In genomic region chr6:144402750-144403149, GRCh38 we compare ENCODE assay signal across 24 cellular contexts.
A peak's percentile ranks its signal among the peaks of the same experiment; 100 is the strongest.
DNase-seq lines count a peak whose midpoint lies in the region; ATAC-seq, FAIRE-seq and TF ChIP-seq lines count a peak whose summit lies in the region.
"Had no signal": no experiment of that assay in that cellular context is flagged by ENCODE, and none has a peak within 500 bp of the region (broad histone marks: within the 10 kb centered on the region; RNA-seq: fewer than 3 reads in every experiment).

No MANE protein-coding gene starts in this region.

- no peak overlapping the region for H3K4me2 ChIP-seq in SK-N-SH
- H3K4me2 ChIP-seq in K562 (ENCODE audit: insufficient read depth, low read length): no peak overlapping the region
- H3K4me2 ChIP-seq: A549; BLaER1 treated with 17β-estradiol and CSF1 and Interleukin-3, amounts not matched to agents 10 nM and 100 nM had no signal

- H3K9me2 ChIP-seq in SK-N-SH: no peaks in the 10 kb centered on the region

- H3K4me3 ChIP-seq in SK-N-SH (ENCODE audit: low read depth in 2 of 2, low read length in 1 of 2) (no peak overlapping the region), HEK293 (ENCODE audit: low read depth, low read length) (no peak overlapping the region), K562 (no peak overlapping the region)
- H3K4me3 ChIP-seq in CD8-positive, alpha-beta T cell (ENCODE audit: low read depth, low read length): no peak overlapping the region
- H3K4me3 ChIP-seq: A549; BLaER1 treated with 17β-estradiol and CSF1 and Interleukin-3, amounts not matched to agents 10 nM and 100 nM; GM23248 had no signal

- no TSS peak for BruUV-seq in K562 (replicated peaks; lab: Mats Ljungman, UMichigan)

- TF ChIP-seq POLR2A in K562 (conservative IDR thresholded peaks at IDR 0.05): no peak

- H3F3A ChIP-seq in SK-N-SH (replicated peaks; ENCODE audit: insufficient read depth): peaks cover 3% of the 10 kb centered on the region

- no peaks in the 10 kb centered on the region for H3K9me1 ChIP-seq in K562 (ENCODE audit: control insufficient read depth, insufficient read depth, low read length)

- peaks cover 6% of the 10 kb centered on the region for H3K79me2 ChIP-seq in SK-N-SH (ENCODE audit: insufficient read depth)
- H3K79me2 ChIP-seq in K562 (ENCODE audit: control insufficient read depth, insufficient read depth, low read length): no peaks in the 10 kb centered on the region

- H3K9me3 Mint-ChIP-seq in CD8-positive, alpha-beta T cell: peaks cover 1% of the 10 kb centered on the region

- H3K27me3 Mint-ChIP-seq in CD8-positive, alpha-beta T cell (ENCODE audit: low read depth): no peaks in the 10 kb centered on the region
- H3K27me3 Mint-ChIP-seq: CD4-positive, alpha-beta memory T cell had no signal

- H3K4me1 ChIP-seq in SK-N-SH (ENCODE audit: control insufficient read depth in 1 of 2, insufficient read depth in 2 of 2, low read depth in 1 of 2, low read length in 1 of 2) (no peaks in the 10 kb centered on the region; a peak in 1 of 4 replicates), HEK293 (ENCODE audit: control insufficient read depth, insufficient read depth, low read length) (peaks cover 21% of the 10 kb centered on the region), K562 (replicated peaks in 1 of 2; ENCODE audit: control insufficient read depth in 2 of 2, insufficient read depth in 2 of 2, low read length in 2 of 2) (no peaks in the 10 kb centered on the region)
- H3K4me1 ChIP-seq in CD8-positive, alpha-beta T cell (ENCODE audit: insufficient read depth, low read length): no peaks in the 10 kb centered on the region
- H3K4me1 ChIP-seq: A549; BE2C; BLaER1 treated with 17β-estradiol and CSF1 and Interleukin-3, amounts not matched to agents 10 nM and 100 nM had no signal

- FAIRE-seq in K562 (lab: Jason Lieb, UNC): peak; percentile 15
- FAIRE-seq: A549, G401.6, GM12892 had no signal

- no peak for TF ChIP-seq CTCF in SK-N-SH (IDR thresholded peaks at IDR 0.05)
- no peak for TF ChIP-seq CTCF in CD8-positive, alpha-beta T cell (IDR thresholded peaks at IDR 0.05)
- TF ChIP-seq CTCF in HEK293 (tag by site-specific recombination; IDR thresholded peaks at IDR 0.05): no peak
- no peak for TF ChIP-seq CTCF in K562 (IDR thresholded peaks at IDR 0.05 in 2 of 3, conservative IDR thresholded peaks at IDR 0.05 in 1 of 3; ENCODE audit: insufficient read depth in 2 of 3, low read depth in 1 of 3, low read length in 3 of 3)

- ATAC-seq in SK-N-SH treated with all-trans-retinoic acid at 6 μM for 48 hours: peak; percentile 44; the same call in 2 of the 3 replicates
- no peak for ATAC-seq in CD8-positive, alpha-beta T cell
- ATAC-seq in K562: no peak
- no peak for ATAC-seq in GM21447 (IDR thresholded peaks at IDR 0.05; ENCODE audit: unreplicated experiment)
- ATAC-seq: A549, HCT116 had no signal

- no peak for DNase-seq in SK-N-SH
- no peak for DNase-seq in CD8-positive, alpha-beta T cell
- DNase-seq in K562 (ENCODE audit: extremely low read depth in 1 of 4, low spot score in 3 of 4): no peak
- DNase-seq in posterior vena cava (ENCODE audit: low spot score): no peak
- DNase-seq in NCI-H69 (lab: John Stamatoyannopoulos, UW): no peak
- DNase-seq: 8988T; ACHN; AML-193; BE2C; Caco-2; CD4-positive, alpha-beta memory T cell; DMS153; DND-41; GM23248; H9; HFFc6 had no signal

- intact Hi-C loops in CD8-positive, alpha-beta T cell (cut with DNase I, micrococcal nuclease): loop anchor here in 1 of 2 experiments (5.0 kb wide), 1 partner anchor 45 kb away; no protein-coding TSS in a partner anchor
- intact Hi-C loops in K562 (cut with micrococcal nuclease): no loop called here
- intact Hi-C loops in posterior vena cava (cut with DNase I): no loop called here

- peak overlapping the region; percentile 37 for H3K27ac Mint-ChIP-seq in CD8-positive, alpha-beta T cell
- H3K27ac Mint-ChIP-seq: H9 had no signal

- no peak for TF ChIP-seq RAD21 in SK-N-SH (IDR thresholded peaks at IDR 0.05; ENCODE audit: low read length)
- TF ChIP-seq RAD21 in K562 (CRISPR knock-in tag; conservative IDR thresholded peaks at IDR 0.05 in 1 of 2, IDR thresholded peaks at IDR 0.05 in 1 of 2): no peak

- peaks cover 5% of the 10 kb centered on the region; the same call in 1 of the 2 replicates for H3K9me3 ChIP-seq in SK-N-SH
- H3K9me3 ChIP-seq in CD8-positive, alpha-beta T cell (ENCODE audit: low read length): no peaks in the 10 kb centered on the region
- H3K9me3 ChIP-seq in HEK293 (ENCODE audit: control insufficient read depth, insufficient read depth, low read depth, low read length): no peaks in the 10 kb centered on the region
- no peaks in the 10 kb centered on the region for H3K9me3 ChIP-seq in K562 (replicated peaks; ENCODE audit: control insufficient read depth, insufficient read depth, low read depth, low read length)
- H3K9me3 ChIP-seq: BE2C had no signal

- WGBS in SK-N-SH (ENCODE audit: low lambda C conversion rate): 16% methylated on average over 8 of the region's 8 CpGs
- 1% methylated on average over 8 of the region's 8 CpGs for WGBS in K562 (ENCODE audit: insufficient coverage, low coverage, missing lambda C conversion rate)

- no peak for TF ChIP-seq EP300 in SK-N-SH (IDR thresholded peaks at IDR 0.05; ENCODE audit: borderline replicate concordance in 1 of 2, low read depth in 1 of 2, low read length in 1 of 2)
- no peak for TF ChIP-seq EP300 in K562 (IDR thresholded peaks at IDR 0.05; ENCODE audit: low read length)

- H3K27me3 ChIP-seq in SK-N-SH (ENCODE audit: insufficient read depth): no peaks in the 10 kb centered on the region
- H3K27me3 ChIP-seq in CD8-positive, alpha-beta T cell (ENCODE audit: insufficient read depth, low read length): no peaks in the 10 kb centered on the region
- H3K27me3 ChIP-seq in K562 (ENCODE audit: control insufficient read depth in 2 of 2, insufficient read depth in 2 of 2, low read length in 2 of 2): peaks cover 0 to 4% of the 10 kb centered on the region in 2 experiments; a peak in 1 of 5 replicates

- in situ Hi-C loops in K562 (cut with MboI): no loop called here

- peaks cover 60% of the 10 kb centered on the region for H3K4me1 Mint-ChIP-seq in CD8-positive, alpha-beta T cell (ENCODE audit: low read depth)

- no peak overlapping the region for H3K4me3 Mint-ChIP-seq in CD8-positive, alpha-beta T cell
- H3K4me3 Mint-ChIP-seq: CD4-positive, alpha-beta memory T cell; H9; HFFc6 had no signal

- H4K20me1 ChIP-seq in SK-N-SH (ENCODE audit: insufficient read depth) (no peaks in the 10 kb centered on the region), K562 (replicated peaks; ENCODE audit: control insufficient read depth, insufficient read depth, low read length) (no peaks in the 10 kb centered on the region)

- POLR2A ChIA-PET in SK-N-SH (lab: Yijun Ruan, JAX) (no interaction called here), HEK293 (lab: Yijun Ruan, JAX) (no interaction called here), K562 (lab: Yijun Ruan, JAX) (no interaction called here)
- POLR2A ChIA-PET in CD8-positive, alpha-beta T cell (lab: Charles Lee): no interaction called here

- CTCF ChIA-PET in SK-N-SH (lab: Yijun Ruan, JAX): no interaction called here
- CTCF ChIA-PET in CD8-positive, alpha-beta T cell (lab: Charles Lee): no interaction called here
- CTCF ChIA-PET in HEK293 (lab: Yijun Ruan, JAX): no interaction called here
- CTCF ChIA-PET in K562 (lab: Yijun Ruan, JAX; ENCODE audit: low intra/inter-chr PET ratio): no interaction called here

- H3K36me3 ChIP-seq in SK-N-SH (replicated peaks in 1 of 2; ENCODE audit: control insufficient read depth in 1 of 2, insufficient read depth in 2 of 2, low read length in 1 of 2) (no peaks in the 10 kb centered on the region), HEK293 (ENCODE audit: control insufficient read depth in 2 of 2, insufficient read depth in 1 of 2, low read length in 2 of 2) (peaks cover 0 to 2% of the 10 kb centered on the region in 2 experiments; a peak in 1 of 3 replicates), K562 (ENCODE audit: control insufficient read depth, insufficient read depth, low read length) (no peaks in the 10 kb centered on the region)
- H3K36me3 ChIP-seq in CD8-positive, alpha-beta T cell (ENCODE audit: insufficient read depth, low read length): peaks cover 7% of the 10 kb centered on the region
- H3K36me3 ChIP-seq: BE2C had no signal

- peaks cover 56% of the 10 kb centered on the region for H3K36me3 Mint-ChIP-seq in CD8-positive, alpha-beta T cell

- no peak overlapping the region for H3K9ac ChIP-seq in SK-N-SH
- no peak overlapping the region for H3K9ac ChIP-seq in K562 (ENCODE audit: insufficient read depth in 1 of 2, low read depth in 2 of 2, low read length in 2 of 2)
- H3K9ac ChIP-seq: BLaER1 treated with 17β-estradiol and CSF1 and Interleukin-3, amounts not matched to agents 10 nM and 100 nM; GM23248 had no signal

- H2AFZ ChIP-seq in SK-N-SH (ENCODE audit: low read depth) (no peak overlapping the region), K562 (ENCODE audit: low read depth, low read length) (no peak overlapping the region)
- H2AFZ ChIP-seq: GM23248 had no signal

- H3K27ac ChIP-seq in SK-N-SH (ENCODE audit: low read depth in 2 of 2, low read length in 1 of 2) (no peak overlapping the region; a peak in 1 of 4 replicates), HEK293 (ENCODE audit: extremely low read depth, low read depth, low read length) (no peak overlapping the region), K562 (ENCODE audit: extremely low read depth, low read depth, low read length) (no peak overlapping the region)
- no peak overlapping the region for H3K27ac ChIP-seq in CD8-positive, alpha-beta T cell (ENCODE audit: low read depth, low read length)
- H3K27ac ChIP-seq: A549; BLaER1 treated with 17β-estradiol and CSF1 and Interleukin-3, amounts not matched to agents 10 nM and 100 nM; GM23248 had no signal

TF ChIP-seq in SK-N-SH treated with all-trans-retinoic acid at 6 μM for 48 hours, 23 proteins besides CTCF, POLR2A, EP300 and RAD21 (continues in another document):
- TF ChIP-seq ZC3H10 (CRISPR knock-in tag; IDR thresholded peaks at IDR 0.05): no peak
- TF ChIP-seq GLIS3 (CRISPR knock-in tag; IDR thresholded peaks at IDR 0.05): no peak
- no peak for TF ChIP-seq RARB (CRISPR knock-in tag; IDR thresholded peaks at IDR 0.05)

TF ChIP-seq in SK-N-SH, 30 proteins besides CTCF, POLR2A, EP300 and RAD21 (continues in another document):
- no peak for TF ChIP-seq CHD2 (IDR thresholded peaks at IDR 0.05; ENCODE audit: low read length, partially characterized antibody)

TF ChIP-seq in HEK293, 187 proteins besides CTCF, POLR2A, EP300 and RAD21 (continues in another document):
- no peak for TF ChIP-seq REPIN1 (tag by site-specific recombination; IDR thresholded peaks at IDR 0.05; ENCODE audit: low read depth)
